ENCODE assay signal across 8 cellular contexts in genomic region chr9:34177906-34178697, GRCh38. TPM values are rescaled to one million over a fixed set of nuclear protein-coding genes. Genes with fewer than 3 reads are reported as not detected.
DNase-seq lines count a peak whose midpoint lies in the region; ATAC-seq and TF ChIP-seq lines count a peak whose summit lies in the region.

No MANE protein-coding gene starts in this region.

- peaks cover 0 to 2% (median 0%) of the 10 kb centered on the region in 6 donors for H3K9me3 Mint-ChIP-seq in immature natural killer cell

- peak overlapping the region; percentile 70 for H3K4me3 ChIP-seq in cardiac muscle cell

- H3K27ac ChIP-seq in cardiac muscle cell (peak overlapping the region; percentile 98), substantia nigra (ENCODE audit: low read depth, low read length, poor library complexity, severe bottlenecking) (peak overlapping the region; percentile 87)

- peak overlapping the region; percentile 90 to 99 (median 96) for H3K4me3 Mint-ChIP-seq in immature natural killer cell

- H3K4me1 Mint-ChIP-seq in immature natural killer cell, result peaks cover 25 to 26% of the 10 kb centered on the region in 2 donors

- ATAC-seq in Right ventricle myocardium inferior (no peak), HG02610 (IDR thresholded peaks at IDR 0.05; ENCODE audit: unreplicated experiment) (no peak), HG03135 (IDR thresholded peaks at IDR 0.05; ENCODE audit: unreplicated experiment) (no peak)

- no peaks in the 10 kb centered on the region for H3K36me3 ChIP-seq in cardiac muscle cell

- no peaks in the 10 kb centered on the region for H3K36me3 Mint-ChIP-seq in immature natural killer cell

- peaks cover 2 to 11% (median 4%) of the 10 kb centered on the region in 3 donors for H3K27me3 Mint-ChIP-seq in immature natural killer cell (ENCODE audit: low read depth in 3 of 3)

- DNase-seq in cardiac muscle cell (ENCODE audit: low read depth in 1 of 2, low spot score in 1 of 2), result no peak
- no peak for DNase-seq in Right ventricle myocardium inferior (ENCODE audit: missing footprints)
- DNase-seq in activated CD8-positive, alpha-beta memory T cell treated with anti-CD3 and anti-CD28 coated beads, Interleukin-2, amount 50 U/mL, for 48 hours, result peak; percentile 42
- no peak for DNase-seq in immature natural killer cell
- peak in 2 of 49 donors; percentile 37 to 48 for DNase-seq in substantia nigra (lab: John Stamatoyannopoulos, UW)
- no peak for DNase-seq in UCSD-AML1 (lab: John Stamatoyannopoulos, UW; ENCODE audit: unreplicated experiment)

- peaks cover 12% of the 10 kb centered on the region for H3K4me1 ChIP-seq in cardiac muscle cell (ENCODE audit: low read depth)

- H3K27me3 ChIP-seq in cardiac muscle cell, result no peaks in the 10 kb centered on the region

- H3K27ac Mint-ChIP-seq in immature natural killer cell, result peak overlapping the region; percentile 90 to 100 (median 98)

- intact Hi-C loops in Right ventricle myocardium inferior (cut with DNase I), result loop anchor here (2.0 to 5.0 kb wide), 2 partner anchors 55 to 74 kb away; no protein-coding TSS in a partner anchor

- TF ChIP-seq CTCF in cardiac muscle cell (IDR thresholded peaks at IDR 0.05; ENCODE audit: low read depth, low read length), result no peak

- no peaks in the 10 kb centered on the region for H3K9me3 ChIP-seq in cardiac muscle cell (ENCODE audit: low read depth)

RNA-seq across cellular contexts. Expression of gene UBAP1, which starts 0.7 kb away (rescaled TPM):
- 23.5 and 28.6 TPM in 2 replicates for total RNA-seq in cardiac muscle cell
- 52.3 and 60.0 TPM in 2 replicates for polyA plus RNA-seq in cardiac muscle cell
- 48.9 TPM for total RNA-seq in Right ventricle myocardium inferior
- 10 to 100 TPM; 37.8 to 44.7 (median 43.5) TPM for polyA plus RNA-seq in immature natural killer cell

RNA-seq across cellular contexts. Expression of gene DCAF12, which starts 51.6 kb away (rescaled TPM):
- total RNA-seq in cardiac muscle cell (29.7 and 31.7 TPM in 2 replicates), Right ventricle myocardium inferior (17.6 TPM)
- polyA plus RNA-seq in cardiac muscle cell (27.1 and 36.0 TPM in 2 replicates), immature natural killer cell (10 to 100 TPM; 11.3 to 25.0 (median 21.9) TPM)
